ENCODE assay signal across 10 cellular contexts in the genomic region with DNA sequence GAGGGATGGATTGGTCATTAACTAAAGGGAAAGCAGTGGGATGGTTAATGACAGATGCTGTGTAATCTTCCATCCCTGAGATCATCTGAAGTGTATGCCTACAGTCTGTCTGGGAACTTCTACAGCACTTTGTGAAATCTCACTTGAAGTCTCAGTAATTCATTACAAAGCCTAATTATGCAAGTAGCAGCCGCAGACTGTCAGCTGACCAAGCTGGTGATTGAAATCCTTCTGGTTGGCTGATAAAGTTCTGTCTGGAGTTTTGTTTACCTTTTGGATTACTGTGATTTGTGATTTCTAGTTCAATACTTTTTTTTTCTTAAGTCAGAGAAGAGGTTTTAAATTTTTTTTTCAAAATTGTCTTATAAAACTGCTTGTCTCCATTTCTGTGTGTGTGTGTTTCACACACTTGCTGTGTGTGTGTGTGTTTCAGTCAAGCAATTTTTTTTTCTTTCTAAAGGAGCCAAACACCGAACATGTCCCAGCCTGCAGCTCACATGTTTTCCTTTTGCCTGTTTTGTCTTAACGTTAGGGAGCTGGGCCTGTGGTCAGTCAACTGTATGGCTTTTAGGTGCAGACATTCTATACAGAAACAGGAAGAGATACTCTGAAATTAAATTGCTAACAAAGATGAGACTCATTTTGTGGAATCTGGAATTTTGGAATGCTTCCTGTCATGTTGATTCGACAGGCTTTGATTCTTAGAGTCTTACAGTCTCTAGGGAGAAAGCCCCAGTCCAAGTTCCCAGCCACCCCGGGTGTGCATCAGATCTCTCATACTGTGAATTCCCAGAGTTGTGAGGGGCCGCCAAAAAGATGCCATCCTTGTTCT. TPM values are rescaled to one million over a fixed set of nuclear protein-coding genes. Genes with fewer than 3 reads are reported as not detected.
DNase-seq lines count a peak whose midpoint lies in the region; ATAC-seq and TF ChIP-seq lines count a peak whose summit lies in the region.
"Had no signal": no experiment of that assay in that cellular context is flagged by ENCODE, and none has a peak within 500 bp of the region (broad histone marks: within the 10 kb centered on the region; RNA-seq: fewer than 3 reads in every experiment).

No MANE protein-coding gene starts in this region.

- H3K4me3 Mint-ChIP-seq in CD14-positive monocyte = no peak overlapping the region
- no peak overlapping the region for H3K4me3 Mint-ChIP-seq in activated CD4-positive, alpha-beta T cell treated with anti-CD3 and anti-CD28 coated beads for 36 hours

- H2AFZ ChIP-seq in GM23248 = no peak overlapping the region
- H2AFZ ChIP-seq: parathyroid adenoma had no signal

- H3K4me1 Mint-ChIP-seq in CD14-positive monocyte = no peaks in the 10 kb centered on the region
- H3K4me1 Mint-ChIP-seq in activated CD4-positive, alpha-beta T cell treated with anti-CD3 and anti-CD28 coated beads for 36 hours = no peaks in the 10 kb centered on the region

- H3K27ac Mint-ChIP-seq in CD14-positive monocyte = no peak overlapping the region
- H3K27ac Mint-ChIP-seq in activated CD4-positive, alpha-beta T cell treated with anti-CD3 and anti-CD28 coated beads for 36 hours = no peak overlapping the region

- H3K4me1 ChIP-seq in GM23248 (ENCODE audit: insufficient read depth) (no peaks in the 10 kb centered on the region), esophagus muscularis mucosa (peaks cover 0 to 5% (median 0%) of the 10 kb centered on the region in 4 donors)
- H3K4me1 ChIP-seq: parathyroid adenoma had no signal

- TF ChIP-seq POLR2A in esophagus muscularis mucosa (IDR thresholded peaks at IDR 0.05; ENCODE audit: low read depth) = no peak

- H3K27me3 Mint-ChIP-seq in CD14-positive monocyte (ENCODE audit: low read depth in 3 of 3) = peaks cover 0 to 7% (median 3%) of the 10 kb centered on the region in 3 donors
- H3K27me3 Mint-ChIP-seq in activated CD4-positive, alpha-beta T cell treated with anti-CD3 and anti-CD28 coated beads for 36 hours = peaks cover 36% of the 10 kb centered on the region

- H3K9ac ChIP-seq in GM23248 = no peak overlapping the region
- H3K9ac ChIP-seq: parathyroid adenoma had no signal

- no peaks in the 10 kb centered on the region for H3K9me2 ChIP-seq in GM23248 (ENCODE audit: insufficient read depth)

- H3K9me3 ChIP-seq in GM23248 (ENCODE audit: low read depth) = no peaks in the 10 kb centered on the region
- H3K9me3 ChIP-seq in esophagus muscularis mucosa = no peaks in the 10 kb centered on the region

- WGBS in GM23248 (ENCODE audit: low coverage in 1 of 2, low lambda C conversion rate in 2 of 2, missing lambda C conversion rate in 2 of 2), 2 experiments = 0 to 5% methylated on average over 6 of the region's 6 CpGs
- WGBS in esophagus muscularis mucosa = 41% methylated on average over 6 of the region's 6 CpGs

- no peak overlapping the region for H3K4me2 ChIP-seq in GM23248 (ENCODE audit: unreplicated experiment)

- intact Hi-C loops in esophagus muscularis mucosa (cut with DNase I) = no loop called here
- intact Hi-C loops in CD14-positive monocyte (cut with micrococcal nuclease) = no loop called here
- intact Hi-C loops in activated CD4-positive, alpha-beta T cell treated with anti-CD3 and anti-CD28 coated beads for 36 hours (cut with DNase I, micrococcal nuclease) = no loop called here

- in situ Hi-C loops in GM23248 (cut with MboI) = no loop called here

- no peak overlapping the region for H3K4me3 ChIP-seq in GM23248
- H3K4me3 ChIP-seq in esophagus muscularis mucosa = no peak overlapping the region

- H3K36me3 ChIP-seq in GM23248 (ENCODE audit: low read depth) (no peaks in the 10 kb centered on the region), esophagus muscularis mucosa (no peaks in the 10 kb centered on the region)

- H3K27me3 ChIP-seq in GM23248 (replicated peaks; ENCODE audit: insufficient read depth) (peaks cover 8% of the 10 kb centered on the region), esophagus muscularis mucosa (no peaks in the 10 kb centered on the region)

- H3K27ac ChIP-seq in GM23248 = no peak overlapping the region
- no peak overlapping the region for H3K27ac ChIP-seq in esophagus muscularis mucosa (replicated peaks in 1 of 4)
- H3K27ac ChIP-seq: parathyroid adenoma had no signal

- no peaks in the 10 kb centered on the region for H3F3A ChIP-seq in GM23248 (ENCODE audit: insufficient read depth)

- peaks cover 0 to 2% (median 0%) of the 10 kb centered on the region in 7 donors for H3K9me3 Mint-ChIP-seq in CD14-positive monocyte
- no peaks in the 10 kb centered on the region for H3K9me3 Mint-ChIP-seq in activated CD4-positive, alpha-beta T cell treated with anti-CD3 and anti-CD28 coated beads for 36 hours (ENCODE audit: low read depth)

- TF ChIP-seq CTCF in esophagus muscularis mucosa (IDR thresholded peaks at IDR 0.05) = no peak
- TF ChIP-seq CTCF in CD14-positive monocyte (IDR thresholded peaks at IDR 0.05) = no peak

- ATAC-seq in HG02840 (IDR thresholded peaks at IDR 0.05; ENCODE audit: low FRiP score, unreplicated experiment) = no peak
- ATAC-seq in activated CD4-positive, alpha-beta T cell treated with anti-CD3 and anti-CD28 coated beads for 36 hours = no peak

- peak; percentile 2 for DNase-seq in GM23248
- DNase-seq in NCI-H748 (lab: John Stamatoyannopoulos, UW; ENCODE audit: unreplicated experiment) = peak; percentile 86
- peak; percentile 78 for DNase-seq in esophagus muscularis mucosa (ENCODE audit: extremely low spot score)
- DNase-seq in renal cortical epithelial cell (ENCODE audit: low read depth) = peak; percentile 99
- DNase-seq in CD14-positive monocyte (ENCODE audit: low spot score) = no peak
- no peak for DNase-seq in activated CD4-positive, alpha-beta T cell treated with anti-CD3 and anti-CD28 coated beads for 36 hours
- no peak for DNase-seq in NCI-H1930 (lab: John Stamatoyannopoulos, UW)
- DNase-seq: activated CD4-positive, alpha-beta T cell treated with anti-CD3 and anti-CD28 coated beads for 48 hours had no signal

- no peaks in the 10 kb centered on the region for H4K20me1 ChIP-seq in GM23248 (ENCODE audit: insufficient read depth)

- H3K36me3 Mint-ChIP-seq in CD14-positive monocyte = no peaks in the 10 kb centered on the region
- no peaks in the 10 kb centered on the region for H3K36me3 Mint-ChIP-seq in activated CD4-positive, alpha-beta T cell treated with anti-CD3 and anti-CD28 coated beads for 36 hours (ENCODE audit: low read depth)

- CTCF ChIA-PET in activated CD4-positive, alpha-beta T cell treated with anti-CD3 and anti-CD28 coated beads for 36 hours (lab: Charles Lee) = interaction anchor here (0.8 kb wide), 1 partner anchor 245 kb away, joined by 3 read pairs; no protein-coding TSS in a partner anchor

- H3K79me2 ChIP-seq in GM23248 (ENCODE audit: insufficient read depth) = no peaks in the 10 kb centered on the region
- H3K79me2 ChIP-seq: parathyroid adenoma had no signal

- POLR2A ChIA-PET in activated CD4-positive, alpha-beta T cell treated with anti-CD3 and anti-CD28 coated beads for 36 hours (lab: Charles Lee) = interaction anchor here (0.8 kb wide), 1 partner anchor 1651 kb away, joined by 5 read pairs; no protein-coding TSS in a partner anchor

- TF ChIP-seq EP300 in esophagus muscularis mucosa (IDR thresholded peaks at IDR 0.05) = no peak

RNA-seq across cellular contexts. Expression of a gene that starts 28.5 kb away (rescaled TPM):
- 0.11 TPM in 1 of 2 replicates, not detected in the other for total RNA-seq in GM23248 (2014; rRNA removed; shearing (Covaris generic))
- not detected in 2 replicates for polyA plus RNA-seq in GM23248 (2016; fragmentation: Nextera tagmentation; extraction: Ambion mirVana)
- under 1 TPM; 0.17 to 0.52 (median 0.37) TPM for total RNA-seq in esophagus muscularis mucosa
- 0.10 and 5.2 TPM in 2 replicates for total RNA-seq in renal cortical epithelial cell
- polyA plus RNA-seq in CD14-positive monocyte = not detected
- not detected for total RNA-seq in activated CD4-positive, alpha-beta T cell treated with anti-CD3 and anti-CD28 coated beads for 36 hours

Comparison
In these comparisons a context has a peak if more than half of its experiments do, and no peak if none do; other contexts are left out.
1. DNase-seq: peak in GM23248 (single experiment), NCI-H748 (single experiment), esophagus muscularis mucosa (single experiment) and renal cortical epithelial cell (single experiment); none in CD14-positive monocyte (single experiment), activated CD4-positive, alpha-beta T cell treated with anti-CD3 and anti-CD28 coated beads for 36 hours (single experiment) and NCI-H1930 (0 of 2).